ENCODE assay signal across 30 cellular contexts in the genomic region with DNA sequence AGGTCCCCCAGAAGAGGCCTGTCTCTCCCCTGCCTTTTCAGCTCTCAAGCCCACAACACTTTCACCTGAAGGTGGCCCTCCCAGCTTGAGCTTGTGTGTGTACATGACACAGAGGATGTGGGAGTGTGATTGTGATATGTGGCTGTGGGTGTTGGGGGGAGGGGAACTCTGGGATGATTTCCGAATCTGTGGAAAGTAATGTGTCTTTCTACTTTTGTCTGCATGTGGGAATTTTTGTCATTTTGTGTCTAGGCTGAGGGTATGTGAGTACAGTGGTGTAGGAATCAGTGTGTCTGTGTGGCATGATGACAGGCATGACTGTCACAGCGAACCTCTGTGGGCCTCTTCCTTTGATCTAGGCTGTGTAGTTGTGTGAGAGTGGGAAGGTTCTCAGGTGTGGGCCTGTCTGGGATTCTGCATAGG. TPM values are rescaled to one million over a fixed set of nuclear protein-coding genes. Genes with fewer than 3 reads are reported as not detected.
DNase-seq lines count a peak whose midpoint lies in the region; ATAC-seq and TF ChIP-seq lines count a peak whose summit lies in the region.
"Had no signal": no experiment of that assay in that cellular context is flagged by ENCODE, and none has a peak within 500 bp of the region (broad histone marks: within the 10 kb centered on the region; RNA-seq: fewer than 3 reads in every experiment).

No MANE protein-coding gene starts in this region.

- H3K9me3 ChIP-seq in HEK293 (ENCODE audit: control insufficient read depth, insufficient read depth, low read depth, low read length): no peaks in the 10 kb centered on the region
- no peaks in the 10 kb centered on the region for H3K9me3 ChIP-seq in naive thymus-derived CD4-positive, alpha-beta T cell (ENCODE audit: control insufficient read depth in 2 of 3, low read length in 3 of 3)
- H3K9me3 ChIP-seq: colonic mucosa, spleen, upper lobe of right lung had no signal

- CTCF ChIA-PET in HEK293 (lab: Yijun Ruan, JAX): interaction anchor here (0.7 to 2.3 kb wide), 6 partner anchors 24 to 411 kb away, joined by 3 to 16 read pairs (median 3); no protein-coding TSS in a partner anchor
- CTCF ChIA-PET in naive thymus-derived CD4-positive, alpha-beta T cell (lab: Charles Lee): interaction anchor here (0.9 kb wide), 1 partner anchor 38 kb away, joined by 3 read pairs; no protein-coding TSS in a partner anchor

- no peaks in the 10 kb centered on the region for H3K27me3 Mint-ChIP-seq in activated T-cell treated with anti-CD3 and anti-CD28 coated beads, Interleukin-2, amount 50 U/mL, for 4 hours (ENCODE audit: low read depth)
- peaks cover 15% of the 10 kb centered on the region for H3K27me3 Mint-ChIP-seq in activated T-cell treated with anti-CD3 and anti-CD28 coated beads, Interleukin-2, amount 50 U/mL, for 72 hours (ENCODE audit: low read depth)
- peaks cover 0 to 7% (median 0%) of the 10 kb centered on the region in 5 donors for H3K27me3 Mint-ChIP-seq in naive thymus-derived CD4-positive, alpha-beta T cell
- peaks cover 16% of the 10 kb centered on the region for H3K27me3 Mint-ChIP-seq in mesothelial cell of epicardium (ENCODE audit: low read depth)

- peaks cover 30% of the 10 kb centered on the region for H3K4me1 Mint-ChIP-seq in activated T-cell treated with anti-CD3 and anti-CD28 coated beads, Interleukin-2, amount 50 U/mL, for 4 hours (ENCODE audit: low read depth)
- H3K4me1 Mint-ChIP-seq in activated T-cell treated with anti-CD3 and anti-CD28 coated beads, Interleukin-2, amount 50 U/mL, for 72 hours (ENCODE audit: low read depth): peaks cover 46% of the 10 kb centered on the region
- peaks cover 19 to 39% (median 32%) of the 10 kb centered on the region in 7 donors for H3K4me1 Mint-ChIP-seq in naive thymus-derived CD4-positive, alpha-beta T cell
- peaks cover 11% of the 10 kb centered on the region for H3K4me1 Mint-ChIP-seq in mesothelial cell of epicardium

- intact Hi-C loops in naive thymus-derived CD4-positive, alpha-beta T cell (cut with micrococcal nuclease): loop anchor here (5.0 kb wide), 3 partner anchors 36 to 1356 kb away; partner anchors contain the start of genes USP27X (in 1 of the 2) and ZNF81 (in 1 of the 2)

- peak overlapping the region; percentile 37 for H3K4me3 Mint-ChIP-seq in activated T-cell treated with anti-CD3 and anti-CD28 coated beads, Interleukin-2, amount 50 U/mL, for 4 hours
- H3K4me3 Mint-ChIP-seq in activated T-cell treated with anti-CD3 and anti-CD28 coated beads, Interleukin-2, amount 50 U/mL, for 72 hours: peak overlapping the region; percentile 36 to 54
- peak overlapping the region in 6 of 10 donors; percentile 7 to 55 (median 27) for H3K4me3 Mint-ChIP-seq in naive thymus-derived CD4-positive, alpha-beta T cell
- H3K4me3 Mint-ChIP-seq in mesothelial cell of epicardium: no peak overlapping the region

- no peak overlapping the region for H3K4me3 ChIP-seq in HEK293 (ENCODE audit: low read depth, low read length)
- no peak overlapping the region for H3K4me3 ChIP-seq in naive thymus-derived CD4-positive, alpha-beta T cell (ENCODE audit: low read length)
- H3K4me3 ChIP-seq: cardiac muscle cell, colonic mucosa, PC-9, spleen, upper lobe of right lung had no signal

- TF ChIP-seq CTCF in HEK293 (tag by site-specific recombination; IDR thresholded peaks at IDR 0.05) (no peak), mesothelial cell of epicardium (IDR thresholded peaks at IDR 0.05; ENCODE audit: unreplicated experiment) (no peak)

- no peak overlapping the region for H3K27ac ChIP-seq in HEK293 (ENCODE audit: extremely low read depth, low read depth, low read length)
- H3K27ac ChIP-seq in naive thymus-derived CD4-positive, alpha-beta T cell (ENCODE audit: low read depth, low read length): no peak overlapping the region
- H3K27ac ChIP-seq: cardiac muscle cell, colonic mucosa, epithelial cell of prostate, PC-9, upper lobe of right lung had no signal

- peaks cover 2% of the 10 kb centered on the region for H3K36me3 Mint-ChIP-seq in activated T-cell treated with anti-CD3 and anti-CD28 coated beads, Interleukin-2, amount 50 U/mL, for 4 hours (ENCODE audit: insufficient read depth)
- peaks cover 2 to 9% of the 10 kb centered on the region in 2 donors for H3K36me3 Mint-ChIP-seq in activated T-cell treated with anti-CD3 and anti-CD28 coated beads, Interleukin-2, amount 50 U/mL, for 72 hours (ENCODE audit: insufficient read depth in 2 of 2)
- peaks cover 0 to 4% (median 0%) of the 10 kb centered on the region in 5 donors for H3K36me3 Mint-ChIP-seq in naive thymus-derived CD4-positive, alpha-beta T cell
- no peaks in the 10 kb centered on the region for H3K36me3 Mint-ChIP-seq in mesothelial cell of epicardium

- POLR2A ChIA-PET in HEK293 (lab: Yijun Ruan, JAX): interaction anchor here (1.2 kb wide), 2 partner anchors 27 to 76 kb away, joined by 6 read pairs; partner anchors contain the start of gene PPP1R3F
- POLR2A ChIA-PET in naive thymus-derived CD4-positive, alpha-beta T cell (lab: Charles Lee): interaction anchor here (1.8 kb wide), 1 partner anchor 116 kb away, joined by 5 read pairs; no protein-coding TSS in a partner anchor

- no peak for ATAC-seq in activated T-cell treated with anti-CD3 and anti-CD28 coated beads, Interleukin-2, amount 50 U/mL, for 4 hours
- no peak for ATAC-seq in activated T-cell treated with anti-CD3 and anti-CD28 coated beads, Interleukin-2, amount 50 U/mL, for 72 hours (replicated peaks in 1 of 2)
- ATAC-seq in naive thymus-derived CD4-positive, alpha-beta T cell: no peak
- ATAC-seq: right cardiac atrium, upper lobe of right lung had no signal

- H3K9me3 Mint-ChIP-seq in activated T-cell treated with anti-CD3 and anti-CD28 coated beads, Interleukin-2, amount 50 U/mL, for 4 hours: no peaks in the 10 kb centered on the region
- no peaks in the 10 kb centered on the region for H3K9me3 Mint-ChIP-seq in activated T-cell treated with anti-CD3 and anti-CD28 coated beads, Interleukin-2, amount 50 U/mL, for 72 hours
- H3K9me3 Mint-ChIP-seq in naive thymus-derived CD4-positive, alpha-beta T cell: peaks cover 0 to 2% (median 0%) of the 10 kb centered on the region in 11 donors
- H3K9me3 Mint-ChIP-seq in mesothelial cell of epicardium: peaks cover 31% of the 10 kb centered on the region

- no peaks in the 10 kb centered on the region for H3K27me3 ChIP-seq in naive thymus-derived CD4-positive, alpha-beta T cell (ENCODE audit: control insufficient read depth in 2 of 2, insufficient read depth in 2 of 2, low read length in 2 of 2)
- H3K27me3 ChIP-seq: colonic mucosa, spleen, upper lobe of right lung had no signal

- peaks cover under 1% of the 10 kb centered on the region; the same call in 1 of the 2 replicates for H3K4me1 ChIP-seq in HEK293 (ENCODE audit: control insufficient read depth, insufficient read depth, low read length)
- H3K4me1 ChIP-seq in naive thymus-derived CD4-positive, alpha-beta T cell (ENCODE audit: control insufficient read depth in 2 of 2, insufficient read depth in 2 of 2, low read length in 2 of 2): peaks cover 0 to 15% of the 10 kb centered on the region in 2 donors
- H3K4me1 ChIP-seq: colonic mucosa, upper lobe of right lung had no signal

- H3K36me3 ChIP-seq in HEK293 (ENCODE audit: control insufficient read depth in 2 of 2, insufficient read depth in 1 of 2, low read length in 2 of 2): no peaks in the 10 kb centered on the region
- no peaks in the 10 kb centered on the region for H3K36me3 ChIP-seq in naive thymus-derived CD4-positive, alpha-beta T cell (ENCODE audit: control insufficient read depth in 2 of 3, insufficient read depth in 3 of 3, low read length in 3 of 3)
- H3K36me3 ChIP-seq: cardiac muscle cell, colonic mucosa, spleen, upper lobe of right lung had no signal

- peak overlapping the region; percentile 45 for H3K27ac Mint-ChIP-seq in activated T-cell treated with anti-CD3 and anti-CD28 coated beads, Interleukin-2, amount 50 U/mL, for 72 hours
- peak overlapping the region in 4 of 9 donors; percentile 13 to 81 (median 56) for H3K27ac Mint-ChIP-seq in naive thymus-derived CD4-positive, alpha-beta T cell
- no peak overlapping the region for H3K27ac Mint-ChIP-seq in mesothelial cell of epicardium

- no peak for DNase-seq in activated T-cell treated with anti-CD3 and anti-CD28 coated beads, Interleukin-2, amount 50 U/mL, for 4 hours
- DNase-seq in activated T-cell treated with anti-CD3 and anti-CD28 coated beads, Interleukin-2, amount 50 U/mL, for 1 hour: no peak
- no peak for DNase-seq in activated T-cell treated with anti-CD3 and anti-CD28 coated beads, Interleukin-2, amount 50 U/mL, for 72 hours
- no peak for DNase-seq in naive thymus-derived CD4-positive, alpha-beta T cell
- no peak for DNase-seq in mesothelial cell of epicardium (ENCODE audit: low spot score in 2 of 2, unreplicated experiment in 2 of 2)
- no peak for DNase-seq in mesenteric fat pad (ENCODE audit: low spot score)
- no peak for DNase-seq in hippocampal formation (lab: John Stamatoyannopoulos, UW)
- DNase-seq: ACHN; activated CD4-positive, CD25-positive, alpha-beta regulatory T cell treated with anti-CD3 and anti-CD28 coated beads, Interleukin-2, amount 50 U/mL, for 72 hours; activated gamma-delta T cell treated with Interleukin-2 at 50 U/mL for 16 hours; aorta; colonic mucosa; DMS79; effector CD8-positive, alpha-beta T cell; GDM1; IMR-90; kidney; NCI-H2171; NCI-H524; PC-9; Right ventricle myocardium superior; spleen; stimulated activated CD4-positive, alpha-beta T cell treated with anti-CD3 and anti-CD28 coated beads, Interleukin-2, amount 100 ng/mL, for 48 hours; upper lobe of right lung had no signal

RNA-seq across cellular contexts. Expression of gene SYP, which starts 6.4 kb away (rescaled TPM):
- 1 to 10 TPM; 3.1 to 5.3 (median 3.8) TPM for total RNA-seq in activated T-cell treated with anti-CD3 and anti-CD28 coated beads, Interleukin-2, amount 50 U/mL, for 4 hours
- 10 to 100 TPM in 1 of 2 donors, 1 to 10 TPM in 1; 8.7 to 15.9 TPM for total RNA-seq in activated T-cell treated with anti-CD3 and anti-CD28 coated beads, Interleukin-2, amount 50 U/mL, for 72 hours
- total RNA-seq in naive thymus-derived CD4-positive, alpha-beta T cell: 1 to 10 TPM in 3 of 5 experiments, under 1 TPM in 2; 0.35 to 2.2 (median 1.1) TPM
- under 1 TPM; 0.26 to 0.53 TPM for polyA plus RNA-seq in naive thymus-derived CD4-positive, alpha-beta T cell
- total RNA-seq in mesothelial cell of epicardium (0.27 to 0.33 TPM (median 0.32 TPM) in 3 replicates), mesenteric fat pad (1.00 TPM)

RNA-seq across cellular contexts. Expression of gene PRICKLE3, which starts 7.4 kb away (rescaled TPM):
- 10 to 100 TPM in 2 of 3 donors, 1 to 10 TPM in 1; 9.2 to 11.7 (median 10.3) TPM for total RNA-seq in activated T-cell treated with anti-CD3 and anti-CD28 coated beads, Interleukin-2, amount 50 U/mL, for 4 hours
- 10 to 100 TPM; 17.4 to 17.6 TPM for total RNA-seq in activated T-cell treated with anti-CD3 and anti-CD28 coated beads, Interleukin-2, amount 50 U/mL, for 72 hours
- 10 to 100 TPM in 1 of 5 experiments, 1 to 10 TPM in 4; 7.2 to 19.8 (median 9.2) TPM for total RNA-seq in naive thymus-derived CD4-positive, alpha-beta T cell
- polyA plus RNA-seq in naive thymus-derived CD4-positive, alpha-beta T cell: 1 to 10 TPM; 1.4 to 4.2 TPM
- total RNA-seq in mesothelial cell of epicardium (11.9 to 13.5 TPM (median 13.4 TPM) in 3 replicates), mesenteric fat pad (12.5 TPM)

RNA-seq across cellular contexts. Expression of gene PLP2, which starts 21.9 kb away (rescaled TPM):
- 100 to 1,000 TPM; 111 to 134 (median 126) TPM for total RNA-seq in activated T-cell treated with anti-CD3 and anti-CD28 coated beads, Interleukin-2, amount 50 U/mL, for 4 hours
- 100 to 1,000 TPM; 232 to 266 TPM for total RNA-seq in activated T-cell treated with anti-CD3 and anti-CD28 coated beads, Interleukin-2, amount 50 U/mL, for 72 hours
- total RNA-seq in naive thymus-derived CD4-positive, alpha-beta T cell: 100 to 1,000 TPM in 1 of 5 experiments, 10 to 100 TPM in 4; 64.2 to 132 (median 90.5) TPM
- 100 to 1,000 TPM; 100 to 129 TPM for polyA plus RNA-seq in naive thymus-derived CD4-positive, alpha-beta T cell
- total RNA-seq in mesothelial cell of epicardium (37.5 to 38.1 TPM (median 37.8 TPM) in 3 replicates), mesenteric fat pad (74.3 TPM)
- polyA plus RNA-seq: neural cell had no signal

RNA-seq across cellular contexts. Expression of gene MAGIX, which starts 31.0 kb away (rescaled TPM):
- total RNA-seq in activated T-cell treated with anti-CD3 and anti-CD28 coated beads, Interleukin-2, amount 50 U/mL, for 4 hours: 1 to 10 TPM in 1 of 3 donors, under 1 TPM in 2; 0.81 to 1.6 (median 0.84) TPM
- under 1 TPM; 0.84 to 0.93 TPM for total RNA-seq in activated T-cell treated with anti-CD3 and anti-CD28 coated beads, Interleukin-2, amount 50 U/mL, for 72 hours
- 1 to 10 TPM; 1.5 to 2.6 (median 2.1) TPM for total RNA-seq in naive thymus-derived CD4-positive, alpha-beta T cell
- 1 to 10 TPM in 1 of 2 donors, under 1 TPM in 1; 0.38 to 1.0 TPM for polyA plus RNA-seq in naive thymus-derived CD4-positive, alpha-beta T cell
- total RNA-seq in mesothelial cell of epicardium: 6.3 to 7.1 TPM (median 6.4 TPM) in 3 replicates
- total RNA-seq in mesenteric fat pad: 1.6 TPM

RNA-seq across cellular contexts. Expression of gene CACNA1F, which starts 39.6 kb away (rescaled TPM):
- total RNA-seq in activated T-cell treated with anti-CD3 and anti-CD28 coated beads, Interleukin-2, amount 50 U/mL, for 4 hours: under 1 TPM in 2 of 3 donors, not detected in 1; 0.13 to 0.19 TPM
- total RNA-seq in activated T-cell treated with anti-CD3 and anti-CD28 coated beads, Interleukin-2, amount 50 U/mL, for 72 hours: 1 to 10 TPM; 3.4 to 4.1 TPM
- total RNA-seq in naive thymus-derived CD4-positive, alpha-beta T cell: 1 to 10 TPM in 4 of 5 experiments, under 1 TPM in 1; 0.58 to 2.2 (median 1.3) TPM
- under 1 TPM in 1 of 2 donors, not detected in 1; 0.12 TPM for polyA plus RNA-seq in naive thymus-derived CD4-positive, alpha-beta T cell
- total RNA-seq in mesothelial cell of epicardium (0.32 to 0.75 TPM (median 0.47 TPM) in 3 replicates), mesenteric fat pad (not detected)
- total RNA-seq: IMR-90, liver, PC-9 had no signal
- polyA plus RNA-seq: IMR-90, neural cell had no signal
